Comparison of ENCODE assay signal across 2 cellular contexts in genomic region chr5:176373100-176373818, GRCh38.
TF ChIP-seq lines count a peak whose summit lies in the region.

No MANE protein-coding gene starts in this region.

TF ChIP-seq in IMR-90, 13 proteins besides CTCF, POLR2A, EP300 and RAD21:
- TF ChIP-seq MAFK (IDR thresholded peaks at IDR 0.05; ENCODE audit: low read depth, low read length), result no peak

TF ChIP-seq in SK-N-SH, 30 proteins besides CTCF, POLR2A, EP300 and RAD21:
- TF ChIP-seq USF1 (IDR thresholded peaks at IDR 0.05; ENCODE audit: borderline replicate concordance, low read depth) (no peak), IRF3 (IDR thresholded peaks at IDR 0.05; ENCODE audit: low read depth, low read length) (no peak)
